In the genomic region with DNA sequence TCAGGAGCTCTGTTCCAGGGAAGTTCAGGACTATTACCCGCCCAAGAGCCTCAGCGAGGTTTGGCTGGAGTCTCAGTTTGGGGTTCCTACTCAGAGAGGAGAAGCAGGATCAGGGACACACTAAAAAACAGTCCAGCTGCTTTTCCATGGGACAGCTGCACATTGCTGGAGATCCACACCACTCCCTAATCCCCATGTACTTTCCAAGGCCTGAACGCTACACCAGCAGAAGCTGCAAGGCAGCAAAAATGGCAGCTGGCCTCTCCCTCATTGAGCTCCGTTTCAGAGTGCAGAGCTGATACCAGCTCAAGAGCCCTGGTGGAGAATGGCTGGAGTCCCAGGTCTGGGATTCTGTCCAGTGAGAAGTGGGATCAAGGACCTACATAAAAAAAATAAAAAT, we compare ENCODE assay signal across 26 cellular contexts.
"Had no signal": no experiment of that assay in that cellular context is flagged by ENCODE, and none has a peak within 500 bp of the region (broad histone marks: within the 10 kb centered on the region; RNA-seq: fewer than 3 reads in every experiment).

No MANE protein-coding gene starts in this region.

- H3K27me3 ChIP-seq: neural progenitor cell, ovary, right lobe of liver, sigmoid colon, stomach, thyroid gland, tibial nerve, upper lobe of left lung, vagina had no signal

- H3K36me3 ChIP-seq: neural progenitor cell, ovary, right lobe of liver, sigmoid colon, stomach, thoracic aorta, thyroid gland, tibial nerve, upper lobe of left lung, vagina had no signal

- H3K79me2 ChIP-seq: parathyroid adenoma had no signal

- H3K4me2 ChIP-seq: neural progenitor cell, smooth muscle cell had no signal

- H3K4me3 ChIP-seq: neural progenitor cell, ovary, psoas muscle, right lobe of liver, sigmoid colon, skin epidermis, smooth muscle cell, stomach, thoracic aorta, thyroid gland, tibial nerve, upper lobe of left lung, vagina had no signal

- H3K9me3 ChIP-seq: ovary, psoas muscle, right lobe of liver, sigmoid colon, stomach, thoracic aorta, thyroid gland, tibial nerve, upper lobe of left lung, vagina had no signal

- DNase-seq: naive thymus-derived CD4-positive, alpha-beta T cell; natural killer cell; occipital lobe; ovary; psoas muscle; right cardiac atrium; right lobe of liver; sigmoid colon; stimulated activated CD4-positive, alpha-beta T cell treated with anti-CD3 and anti-CD28 coated beads, Interleukin-15, amount 100 ng/mL, for 24 hours; stimulated activated CD4-positive, alpha-beta T cell treated with anti-CD3 and anti-CD28 coated beads, Interleukin-2, amount 100 ng/mL, for 24 hours; stimulated activated CD4-positive, alpha-beta T cell treated with anti-CD3 and anti-CD28 coated beads, Interleukin-2, amount 100 ng/mL, for 48 hours; stimulated activated CD4-positive, alpha-beta T cell treated with anti-CD3 and anti-CD28 coated beads, Interleukin-4, amount 100 ng/mL, for 24 hours; stimulated activated naive B cell treated with anti-CD40 and anti-IgM and Interleukin-4, amounts not matched to agents 10 μg/mL and 1 μg/mL and 100 μg/mL, for 72 hours; stimulated activated naive CD4-positive, alpha-beta T cell treated with Interleukin-2 at 50 U/mL for 16 hours; stomach; thyroid gland; trophoblast cell; upper lobe of left lung had no signal

- H3K9ac ChIP-seq: neural progenitor cell, parathyroid adenoma had no signal

- H3K27ac ChIP-seq: neural progenitor cell, ovary, parathyroid adenoma, psoas muscle, right lobe of liver, sigmoid colon, skin epidermis, stomach, thoracic aorta, thyroid gland, tibial nerve, upper lobe of left lung, vagina had no signal

- H3K4me1 ChIP-seq: neural progenitor cell, parathyroid adenoma, psoas muscle, right lobe of liver, sigmoid colon, stomach, thyroid gland, tibial nerve, upper lobe of left lung, vagina had no signal

- ATAC-seq: naive thymus-derived CD4-positive, alpha-beta T cell; natural killer cell; psoas muscle; right cardiac atrium; right lobe of liver; stimulated activated effector memory CD8-positive, alpha-beta T cell treated with anti-CD3 and anti-CD28 coated beads, Interleukin-12 subunit alpha, Interleukin-12 subunit beta, amount 100 ng/mL, for 72 hours; stimulated activated naive B cell treated with anti-CD40 and anti-IgM and Interleukin-4, amounts not matched to agents 10 μg/mL and 1 μg/mL and 100 μg/mL, for 72 hours had no signal

- H2AFZ ChIP-seq: neural progenitor cell, parathyroid adenoma had no signal
